In genomic region chr19:17319473-17320238, GRCh38 we compare ENCODE assay signal across 30 cellular contexts.
"Had no signal": no experiment of that assay in that cellular context is flagged by ENCODE, and none has a peak within 500 bp of the region (broad histone marks: within the 10 kb centered on the region; RNA-seq: fewer than 3 reads in every experiment).

No MANE protein-coding gene starts in this region.

- H3K4me1 ChIP-seq: body of pancreas, prostate gland, thyroid gland had no signal

- ATAC-seq: body of pancreas; gastroesophageal sphincter; left ventricle myocardium superior; stimulated activated effector memory CD8-positive, alpha-beta T cell treated with anti-CD3 and anti-CD28 coated beads, Interleukin-12 subunit alpha, Interleukin-12 subunit beta, amount 100 ng/mL, for 72 hours had no signal

- FAIRE-seq: small intestine had no signal

- H3K36me3 ChIP-seq: ovary had no signal

- DNase-seq: activated CD4-positive, alpha-beta T cell treated with anti-CD3 and anti-CD28 coated beads for 4 hours; activated CD4-positive, alpha-beta T cell treated with anti-CD3 and anti-CD28 coated beads, Interleukin-2, amount 50 U/mL, for 48 hours; activated CD4-positive, CD25-positive, alpha-beta regulatory T cell; activated CD8-positive, alpha-beta memory T cell treated with anti-CD3 and anti-CD28 coated beads for 24 hours; activated effector memory CD4-positive, alpha-beta T cell treated with Interleukin-2 at 50 U/mL for 16 hours; activated naive CD4-positive, alpha-beta T cell treated with Interleukin-2 at 50 U/mL for 16 hours; activated naive CD8-positive, alpha-beta T cell treated with anti-CD3 and anti-CD28 coated beads for 36 hours; adrenal gland; aorta; body of pancreas; dorsolateral prefrontal cortex; effector memory CD4-positive, alpha-beta T cell; islet precursor cell; left ventricle myocardium superior; retina; sigmoid colon; small intestine; stimulated activated CD4-positive, alpha-beta T cell treated with anti-CD3 and anti-CD28 coated beads, Interleukin-4, amount 100 ng/mL, for 24 hours; stomach; thyroid gland had no signal

- H3K27ac Mint-ChIP-seq: activated naive CD8-positive, alpha-beta T cell treated with anti-CD3 and anti-CD28 coated beads for 36 hours; nephron; stimulated activated effector memory CD8-positive, alpha-beta T cell treated with anti-CD3 and anti-CD28 coated beads, Interleukin-12 subunit alpha, Interleukin-12 subunit beta, amount 100 ng/mL, for 72 hours had no signal

- H3K4me2 ChIP-seq: hepatocyte had no signal

- H3K27me3 Mint-ChIP-seq: activated naive CD8-positive, alpha-beta T cell treated with anti-CD3 and anti-CD28 coated beads for 36 hours had no signal

- H3K79me2 ChIP-seq: hepatocyte had no signal

- H3K9me3 ChIP-seq: adrenal gland, body of pancreas, gastroesophageal sphincter, neutrophil, ovary, prostate gland, sigmoid colon, stomach, thyroid gland, upper lobe of left lung, vagina had no signal

- H3K27ac ChIP-seq: adrenal gland, body of pancreas, coronary artery, gastroesophageal sphincter, hepatocyte, neutrophil, ovary, prostate gland, sigmoid colon, thyroid gland, upper lobe of left lung, vagina had no signal

- H2AFZ ChIP-seq: hepatocyte had no signal

- H3K4me1 Mint-ChIP-seq: nephron had no signal

- H3K4me3 Mint-ChIP-seq: activated naive CD8-positive, alpha-beta T cell treated with anti-CD3 and anti-CD28 coated beads for 36 hours; nephron; stimulated activated effector memory CD8-positive, alpha-beta T cell treated with anti-CD3 and anti-CD28 coated beads, Interleukin-12 subunit alpha, Interleukin-12 subunit beta, amount 100 ng/mL, for 72 hours had no signal

- H3K4me3 ChIP-seq: adrenal gland, body of pancreas, coronary artery, dorsolateral prefrontal cortex, gastroesophageal sphincter, hepatocyte, ovary, prostate gland, sigmoid colon, stomach, thyroid gland, upper lobe of left lung, vagina had no signal

- H3K27me3 ChIP-seq: adrenal gland, body of pancreas, dorsolateral prefrontal cortex, gastroesophageal sphincter, hepatocyte, ovary, stomach, thyroid gland, upper lobe of left lung, vagina had no signal

- H3K9me3 Mint-ChIP-seq: activated naive CD8-positive, alpha-beta T cell treated with anti-CD3 and anti-CD28 coated beads for 36 hours; nephron; stimulated activated effector memory CD8-positive, alpha-beta T cell treated with anti-CD3 and anti-CD28 coated beads, Interleukin-12 subunit alpha, Interleukin-12 subunit beta, amount 100 ng/mL, for 72 hours had no signal
